In the genomic region with DNA sequence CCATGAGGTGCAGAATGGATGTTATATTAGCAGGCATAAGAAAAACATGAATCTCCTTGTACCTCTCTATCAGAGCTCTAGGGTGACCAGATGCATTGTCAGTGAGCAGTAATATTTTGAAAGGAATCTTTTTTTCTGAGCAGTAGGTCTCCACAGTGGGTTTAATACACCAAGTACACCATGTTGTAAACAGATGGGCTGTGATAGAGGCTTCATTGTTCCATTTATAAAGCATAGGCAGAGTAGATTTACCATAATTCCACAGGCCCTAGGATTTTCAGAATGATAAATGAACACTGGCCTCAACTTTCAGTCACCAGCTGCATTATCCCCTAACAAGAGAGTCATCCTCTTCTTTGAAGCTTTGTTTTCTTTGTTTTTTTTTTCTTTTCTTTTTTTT, we compare ENCODE assay signal across 26 cellular contexts.
"Had no signal": no experiment of that assay in that cellular context is flagged by ENCODE, and none has a peak within 500 bp of the region (broad histone marks: within the 10 kb centered on the region; RNA-seq: fewer than 3 reads in every experiment).

No MANE protein-coding gene starts in this region.

- H3K9me3 ChIP-seq: ovary, psoas muscle, right lobe of liver, sigmoid colon, stomach, thoracic aorta, thyroid gland, tibial nerve, upper lobe of left lung, vagina had no signal

- H3K4me1 Mint-ChIP-seq: stimulated activated effector memory CD8-positive, alpha-beta T cell treated with anti-CD3 and anti-CD28 coated beads, Interleukin-12 subunit alpha, Interleukin-12 subunit beta, amount 100 ng/mL, for 72 hours had no signal

- H3K36me3 ChIP-seq: neural progenitor cell, ovary, right lobe of liver, sigmoid colon, thoracic aorta, thyroid gland had no signal

- H3K4me3 ChIP-seq: neural progenitor cell, ovary, psoas muscle, right lobe of liver, sigmoid colon, stomach, thoracic aorta, thyroid gland, tibial nerve, upper lobe of left lung, vagina had no signal

- H3K27ac Mint-ChIP-seq: natural killer cell treated with Interleukin-12 subunit alpha and Interleukin-12 subunit beta and Interleukin-15 and Interleukin-18, amount 100 ng/mL, for 72 hours; neural progenitor cell; progenitor cell of endocrine pancreas; stimulated activated effector memory CD8-positive, alpha-beta T cell treated with anti-CD3 and anti-CD28 coated beads, Interleukin-12 subunit alpha, Interleukin-12 subunit beta, amount 100 ng/mL, for 72 hours; stimulated activated naive B cell treated with anti-CD40 and anti-IgM and Interleukin-4, amounts not matched to agents 10 μg/mL and 1 μg/mL and 100 μg/mL, for 72 hours; stimulated activated naive CD8-positive, alpha-beta T cell treated with anti-CD3 and anti-CD28 coated beads, Interleukin-15, Interleukin-2, amounts not matched to agents 100 ng/mL and 50 ng/mL, for 24 hours had no signal

- H3K36me3 Mint-ChIP-seq: natural killer cell treated with Interleukin-12 subunit alpha and Interleukin-12 subunit beta and Interleukin-15 and Interleukin-18, amount 100 ng/mL, for 72 hours had no signal

- ATAC-seq: natural killer cell treated with Interleukin-12 subunit alpha and Interleukin-12 subunit beta and Interleukin-15 and Interleukin-18, amount 100 ng/mL, for 72 hours; psoas muscle; right cardiac atrium; right lobe of liver; stimulated activated effector memory CD8-positive, alpha-beta T cell treated with anti-CD3 and anti-CD28 coated beads, Interleukin-12 subunit alpha, Interleukin-12 subunit beta, amount 100 ng/mL, for 72 hours; stimulated activated naive B cell treated with anti-CD40 and anti-IgM and Interleukin-4, amounts not matched to agents 10 μg/mL and 1 μg/mL and 100 μg/mL, for 72 hours had no signal

- H3K27me3 ChIP-seq: neural progenitor cell, ovary, right lobe of liver, sigmoid colon, stomach, thyroid gland, tibial nerve, upper lobe of left lung, vagina had no signal

- H3K4me3 Mint-ChIP-seq: natural killer cell treated with Interleukin-12 subunit alpha and Interleukin-12 subunit beta and Interleukin-15 and Interleukin-18, amount 100 ng/mL, for 72 hours; neural progenitor cell; stimulated activated effector memory CD8-positive, alpha-beta T cell treated with anti-CD3 and anti-CD28 coated beads, Interleukin-12 subunit alpha, Interleukin-12 subunit beta, amount 100 ng/mL, for 72 hours; stimulated activated naive B cell treated with anti-CD40 and anti-IgM and Interleukin-4, amounts not matched to agents 10 μg/mL and 1 μg/mL and 100 μg/mL, for 72 hours; stimulated activated naive CD8-positive, alpha-beta T cell treated with anti-CD3 and anti-CD28 coated beads, Interleukin-15, Interleukin-2, amounts not matched to agents 100 ng/mL and 50 ng/mL, for 24 hours had no signal

- H3K27ac ChIP-seq: neural progenitor cell, ovary, parathyroid adenoma, psoas muscle, right lobe of liver, sigmoid colon, stomach, thoracic aorta, thyroid gland, tibial nerve, upper lobe of left lung, vagina had no signal

- DNase-seq: occipital lobe; ovary; psoas muscle; right cardiac atrium; right lobe of liver; sigmoid colon; small intestine; stimulated activated CD4-positive, alpha-beta T cell treated with anti-CD3 and anti-CD28 coated beads, Interleukin-15, amount 100 ng/mL, for 24 hours; stimulated activated CD4-positive, alpha-beta T cell treated with anti-CD3 and anti-CD28 coated beads, Interleukin-2, amount 100 ng/mL, for 24 hours; stimulated activated CD4-positive, alpha-beta T cell treated with anti-CD3 and anti-CD28 coated beads, Interleukin-2, amount 100 ng/mL, for 48 hours; stimulated activated CD4-positive, alpha-beta T cell treated with anti-CD3 and anti-CD28 coated beads, Interleukin-4, amount 100 ng/mL, for 24 hours; stimulated activated naive B cell treated with anti-CD40 and anti-IgM and Interleukin-4, amounts not matched to agents 10 μg/mL and 1 μg/mL and 100 μg/mL, for 72 hours; stimulated activated naive CD4-positive, alpha-beta T cell treated with Interleukin-2 at 50 U/mL for 16 hours; stomach; thyroid gland; trophoblast cell; upper lobe of left lung had no signal

- H3K9me3 Mint-ChIP-seq: natural killer cell treated with Interleukin-12 subunit alpha and Interleukin-12 subunit beta and Interleukin-15 and Interleukin-18, amount 100 ng/mL, for 72 hours; stimulated activated effector memory CD8-positive, alpha-beta T cell treated with anti-CD3 and anti-CD28 coated beads, Interleukin-12 subunit alpha, Interleukin-12 subunit beta, amount 100 ng/mL, for 72 hours; stimulated activated naive B cell treated with anti-CD40 and anti-IgM and Interleukin-4, amounts not matched to agents 10 μg/mL and 1 μg/mL and 100 μg/mL, for 72 hours; stimulated activated naive CD8-positive, alpha-beta T cell treated with anti-CD3 and anti-CD28 coated beads, Interleukin-15, Interleukin-2, amounts not matched to agents 100 ng/mL and 50 ng/mL, for 24 hours had no signal

- H3K4me1 ChIP-seq: right lobe of liver, sigmoid colon, tibial nerve had no signal

- H3K27me3 Mint-ChIP-seq: natural killer cell treated with Interleukin-12 subunit alpha and Interleukin-12 subunit beta and Interleukin-15 and Interleukin-18, amount 100 ng/mL, for 72 hours; progenitor cell of endocrine pancreas; stimulated activated naive B cell treated with anti-CD40 and anti-IgM and Interleukin-4, amounts not matched to agents 10 μg/mL and 1 μg/mL and 100 μg/mL, for 72 hours; stimulated activated naive CD8-positive, alpha-beta T cell treated with anti-CD3 and anti-CD28 coated beads, Interleukin-15, Interleukin-2, amounts not matched to agents 100 ng/mL and 50 ng/mL, for 24 hours had no signal
